ENCODE assay signal across 1 cellular context in the genomic region with DNA sequence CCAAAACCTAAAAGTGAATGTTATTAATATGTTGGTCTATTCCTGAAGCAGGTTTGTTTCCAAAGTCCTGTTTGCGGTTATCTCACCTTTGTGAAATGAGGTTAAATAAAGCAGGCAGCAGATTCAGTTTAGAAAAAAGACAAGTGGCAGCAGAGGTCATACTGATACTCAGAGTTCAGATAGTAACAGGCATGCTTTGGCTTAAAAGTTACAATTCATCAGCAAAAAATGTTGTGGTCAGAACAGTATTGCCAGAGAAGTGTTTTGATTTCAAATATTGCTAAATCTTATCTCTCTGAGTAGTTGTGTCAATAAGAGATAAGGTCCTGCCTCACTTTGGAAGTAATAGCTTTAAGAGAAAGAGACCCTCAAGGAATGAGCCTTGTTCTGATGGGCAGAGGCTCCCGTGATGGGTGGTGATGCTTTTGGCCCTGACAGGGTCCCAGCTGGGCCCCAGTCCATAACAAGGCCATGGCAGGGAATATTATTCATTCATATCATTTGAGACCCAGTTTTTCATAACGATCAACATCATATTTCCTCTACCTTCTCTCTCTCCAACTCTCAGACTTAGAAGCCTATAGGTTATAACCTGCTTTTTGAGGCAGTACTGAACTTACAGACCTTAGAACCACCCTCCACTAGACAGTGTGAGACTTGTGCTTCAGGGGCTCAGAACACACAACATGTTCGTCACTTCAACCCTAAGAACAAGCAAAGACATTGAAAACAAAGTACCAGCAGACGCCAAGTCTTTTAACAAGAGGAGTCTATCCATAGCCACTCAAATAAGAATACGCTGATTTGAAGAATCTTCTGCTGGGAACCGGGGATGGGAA.
TF ChIP-seq lines count a peak whose summit lies in the region.

No MANE protein-coding gene starts in this region.

TF ChIP-seq in HepG2, 621 proteins besides CTCF, POLR2A, EP300 and RAD21 (continued from another document and continues in another):
- TF ChIP-seq, protein P1, sequence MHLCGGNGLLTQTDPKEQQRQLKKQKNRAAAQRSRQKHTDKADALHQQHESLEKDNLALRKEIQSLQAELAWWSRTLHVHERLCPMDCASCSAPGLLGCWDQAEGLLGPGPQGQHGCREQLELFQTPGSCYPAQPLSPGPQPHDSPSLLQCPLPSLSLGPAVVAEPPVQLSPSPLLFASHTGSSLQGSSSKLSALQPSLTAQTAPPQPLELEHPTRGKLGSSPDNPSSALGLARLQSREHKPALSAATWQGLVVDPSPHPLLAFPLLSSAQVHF (CRISPR knock-in tag; IDR thresholded peaks at IDR 0.05), result no peak
- TF ChIP-seq, protein P2, sequence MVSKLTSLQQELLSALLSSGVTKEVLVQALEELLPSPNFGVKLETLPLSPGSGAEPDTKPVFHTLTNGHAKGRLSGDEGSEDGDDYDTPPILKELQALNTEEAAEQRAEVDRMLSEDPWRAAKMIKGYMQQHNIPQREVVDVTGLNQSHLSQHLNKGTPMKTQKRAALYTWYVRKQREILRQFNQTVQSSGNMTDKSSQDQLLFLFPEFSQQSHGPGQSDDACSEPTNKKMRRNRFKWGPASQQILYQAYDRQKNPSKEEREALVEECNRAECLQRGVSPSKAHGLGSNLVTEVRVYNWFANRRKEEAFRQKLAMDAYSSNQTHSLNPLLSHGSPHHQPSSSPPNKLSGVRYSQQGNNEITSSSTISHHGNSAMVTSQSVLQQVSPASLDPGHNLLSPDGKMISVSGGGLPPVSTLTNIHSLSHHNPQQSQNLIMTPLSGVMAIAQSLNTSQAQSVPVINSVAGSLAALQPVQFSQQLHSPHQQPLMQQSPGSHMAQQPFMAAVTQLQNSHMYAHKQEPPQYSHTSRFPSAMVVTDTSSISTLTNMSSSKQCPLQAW (CRISPR knock-in tag; IDR thresholded peaks at IDR 0.05), result no peak
- TF ChIP-seq, protein P3, sequence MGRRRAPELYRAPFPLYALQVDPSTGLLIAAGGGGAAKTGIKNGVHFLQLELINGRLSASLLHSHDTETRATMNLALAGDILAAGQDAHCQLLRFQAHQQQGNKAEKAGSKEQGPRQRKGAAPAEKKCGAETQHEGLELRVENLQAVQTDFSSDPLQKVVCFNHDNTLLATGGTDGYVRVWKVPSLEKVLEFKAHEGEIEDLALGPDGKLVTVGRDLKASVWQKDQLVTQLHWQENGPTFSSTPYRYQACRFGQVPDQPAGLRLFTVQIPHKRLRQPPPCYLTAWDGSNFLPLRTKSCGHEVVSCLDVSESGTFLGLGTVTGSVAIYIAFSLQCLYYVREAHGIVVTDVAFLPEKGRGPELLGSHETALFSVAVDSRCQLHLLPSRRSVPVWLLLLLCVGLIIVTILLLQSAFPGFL (CRISPR knock-in tag; IDR thresholded peaks at IDR 0.05), result no peak
- TF ChIP-seq ZNF761 (CRISPR knock-in tag; conservative IDR thresholded peaks at IDR 0.05) (no peak), ZNF24 (IDR thresholded peaks at IDR 0.05) (no peak), MZF1 (CRISPR knock-in tag; IDR thresholded peaks at IDR 0.05; ENCODE audit: borderline replicate concordance) (no peak), TCF12 (IDR thresholded peaks at IDR 0.05) (no peak), TCF12 (CRISPR knock-in tag; IDR thresholded peaks at IDR 0.05) (no peak), ZNF205 (CRISPR knock-in tag; IDR thresholded peaks at IDR 0.05) (no peak), JDP2 (CRISPR knock-in tag; IDR thresholded peaks at IDR 0.05; ENCODE audit: borderline replicate concordance) (no peak), ZNF546 (CRISPR knock-in tag; conservative IDR thresholded peaks at IDR 0.05) (no peak), POLR2AphosphoS5 (IDR thresholded peaks at IDR 0.05; ENCODE audit: low read depth, low read length) (no peak), U2AF2 (IDR thresholded peaks at IDR 0.05; ENCODE audit: low read depth, low read length) (no peak), ZNF577 (CRISPR knock-in tag; IDR thresholded peaks at IDR 0.05; ENCODE audit: borderline replicate concordance, low read depth) (no peak), RARG (CRISPR knock-in tag; IDR thresholded peaks at IDR 0.05; ENCODE audit: low read depth) (no peak), ZNF326 (CRISPR knock-in tag; IDR thresholded peaks at IDR 0.05; ENCODE audit: borderline replicate concordance) (no peak), ZNF7 (CRISPR knock-in tag; IDR thresholded peaks at IDR 0.05) (no peak), GLI4 (CRISPR knock-in tag; IDR thresholded peaks at IDR 0.05; ENCODE audit: borderline replicate concordance) (no peak), ZNF124 (CRISPR knock-in tag; IDR thresholded peaks at IDR 0.05) (no peak), GPN1 (CRISPR knock-in tag; IDR thresholded peaks at IDR 0.05; ENCODE audit: borderline replicate concordance) (no peak), MTF2 (CRISPR knock-in tag; IDR thresholded peaks at IDR 0.05; ENCODE audit: borderline replicate concordance) (no peak), SP2 (CRISPR knock-in tag; IDR thresholded peaks at IDR 0.05) (no peak), ZFAT (CRISPR knock-in tag; conservative IDR thresholded peaks at IDR 0.05) (0 out of 2 replicates have a peak, but pooled peaks have one; percentile 59), ONECUT2 (CRISPR knock-in tag; IDR thresholded peaks at IDR 0.05) (no peak), ZNF598 (CRISPR knock-in tag; IDR thresholded peaks at IDR 0.05; ENCODE audit: borderline replicate concordance) (no peak), ZNF33B (CRISPR knock-in tag; IDR thresholded peaks at IDR 0.05) (no peak), CREB1 (IDR thresholded peaks at IDR 0.05) (no peak), CREB1 (CRISPR knock-in tag; IDR thresholded peaks at IDR 0.05) (peak; percentile 69), PPARG (CRISPR knock-in tag; conservative IDR thresholded peaks at IDR 0.05) (peak; percentile 53; the same call in 1 of the 2 replicates), STAG1 (CRISPR knock-in tag; IDR thresholded peaks at IDR 0.05) (peak; percentile 19; the same call in 1 of the 2 replicates), FOXC1 (CRISPR knock-in tag; IDR thresholded peaks at IDR 0.05; ENCODE audit: borderline replicate concordance) (no peak), ZNF468 (CRISPR knock-in tag; IDR thresholded peaks at IDR 0.05) (no peak), ZNF30 (CRISPR knock-in tag; IDR thresholded peaks at IDR 0.05) (no peak)
- TF ChIP-seq, protein P4, sequence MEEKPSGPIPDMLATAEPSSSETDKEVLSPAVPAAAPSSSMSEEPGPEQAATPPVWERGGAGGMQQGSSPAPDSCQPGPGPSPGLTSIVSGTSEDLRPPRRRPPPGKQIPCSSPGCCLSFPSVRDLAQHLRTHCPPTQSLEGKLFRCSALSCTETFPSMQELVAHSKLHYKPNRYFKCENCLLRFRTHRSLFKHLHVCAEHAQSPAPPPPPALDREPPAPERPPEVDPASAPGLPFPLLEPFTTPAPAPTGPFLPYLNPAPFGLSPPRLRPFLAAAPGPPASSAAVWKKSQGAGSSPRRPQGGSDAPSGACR (CRISPR knock-in tag; IDR thresholded peaks at IDR 0.05), result no peak
- TF ChIP-seq, protein P5, sequence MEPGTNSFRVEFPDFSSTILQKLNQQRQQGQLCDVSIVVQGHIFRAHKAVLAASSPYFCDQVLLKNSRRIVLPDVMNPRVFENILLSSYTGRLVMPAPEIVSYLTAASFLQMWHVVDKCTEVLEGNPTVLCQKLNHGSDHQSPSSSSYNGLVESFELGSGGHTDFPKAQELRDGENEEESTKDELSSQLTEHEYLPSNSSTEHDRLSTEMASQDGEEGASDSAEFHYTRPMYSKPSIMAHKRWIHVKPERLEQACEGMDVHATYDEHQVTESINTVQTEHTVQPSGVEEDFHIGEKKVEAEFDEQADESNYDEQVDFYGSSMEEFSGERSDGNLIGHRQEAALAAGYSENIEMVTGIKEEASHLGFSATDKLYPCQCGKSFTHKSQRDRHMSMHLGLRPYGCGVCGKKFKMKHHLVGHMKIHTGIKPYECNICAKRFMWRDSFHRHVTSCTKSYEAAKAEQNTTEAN (CRISPR knock-in tag; conservative IDR thresholded peaks at IDR 0.05), result no peak
- TF ChIP-seq, protein P6, sequence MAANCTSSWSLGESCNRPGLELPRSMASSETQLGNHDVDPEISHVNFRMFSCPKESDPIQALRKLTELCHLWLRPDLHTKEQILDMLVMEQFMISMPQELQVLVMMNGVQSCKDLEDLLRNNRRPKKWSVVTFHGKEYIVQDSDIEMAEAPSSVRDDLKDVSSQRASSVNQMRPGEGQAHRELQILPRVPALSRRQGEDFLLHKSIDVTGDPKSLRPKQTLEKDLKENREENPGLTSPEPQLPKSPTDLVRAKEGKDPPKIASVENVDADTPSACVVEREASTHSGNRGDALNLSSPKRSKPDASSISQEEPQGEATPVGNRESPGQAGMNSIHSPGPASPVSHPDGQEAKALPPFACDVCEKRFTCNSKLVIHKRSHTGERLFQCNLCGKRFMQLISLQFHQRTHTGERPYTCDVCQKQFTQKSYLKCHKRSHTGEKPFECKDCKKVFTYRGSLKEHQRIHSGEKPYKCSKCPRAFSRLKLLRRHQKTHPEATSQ (CRISPR knock-in tag; IDR thresholded peaks at IDR 0.05; ENCODE audit: borderline replicate concordance), result peak; percentile 40; the same call in 1 of the 2 replicates
- TF ChIP-seq, protein P7, sequence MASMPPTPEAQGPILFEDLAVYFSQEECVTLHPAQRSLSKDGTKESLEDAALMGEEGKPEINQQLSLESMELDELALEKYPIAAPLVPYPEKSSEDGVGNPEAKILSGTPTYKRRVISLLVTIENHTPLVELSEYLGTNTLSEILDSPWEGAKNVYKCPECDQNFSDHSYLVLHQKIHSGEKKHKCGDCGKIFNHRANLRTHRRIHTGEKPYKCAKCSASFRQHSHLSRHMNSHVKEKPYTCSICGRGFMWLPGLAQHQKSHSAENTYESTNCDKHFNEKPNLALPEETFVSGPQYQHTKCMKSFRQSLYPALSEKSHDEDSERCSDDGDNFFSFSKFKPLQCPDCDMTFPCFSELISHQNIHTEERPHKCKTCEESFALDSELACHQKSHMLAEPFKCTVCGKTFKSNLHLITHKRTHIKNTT (CRISPR knock-in tag; IDR thresholded peaks at IDR 0.05), result no peak
- TF ChIP-seq, protein P8, sequence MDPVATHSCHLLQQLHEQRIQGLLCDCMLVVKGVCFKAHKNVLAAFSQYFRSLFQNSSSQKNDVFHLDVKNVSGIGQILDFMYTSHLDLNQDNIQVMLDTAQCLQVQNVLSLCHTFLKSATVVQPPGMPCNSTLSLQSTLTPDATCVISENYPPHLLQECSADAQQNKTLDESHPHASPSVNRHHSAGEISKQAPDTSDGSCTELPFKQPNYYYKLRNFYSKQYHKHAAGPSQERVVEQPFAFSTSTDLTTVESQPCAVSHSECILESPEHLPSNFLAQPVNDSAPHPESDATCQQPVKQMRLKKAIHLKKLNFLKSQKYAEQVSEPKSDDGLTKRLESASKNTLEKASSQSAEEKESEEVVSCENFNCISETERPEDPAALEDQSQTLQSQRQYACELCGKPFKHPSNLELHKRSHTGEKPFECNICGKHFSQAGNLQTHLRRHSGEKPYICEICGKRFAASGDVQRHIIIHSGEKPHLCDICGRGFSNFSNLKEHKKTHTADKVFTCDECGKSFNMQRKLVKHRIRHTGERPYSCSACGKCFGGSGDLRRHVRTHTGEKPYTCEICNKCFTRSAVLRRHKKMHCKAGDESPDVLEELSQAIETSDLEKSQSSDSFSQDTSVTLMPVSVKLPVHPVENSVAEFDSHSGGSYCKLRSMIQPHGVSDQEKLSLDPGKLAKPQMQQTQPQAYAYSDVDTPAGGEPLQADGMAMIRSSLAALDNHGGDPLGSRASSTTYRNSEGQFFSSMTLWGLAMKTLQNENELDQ (CRISPR knock-in tag; IDR thresholded peaks at IDR 0.05; ENCODE audit: borderline replicate concordance), result no peak
- TF ChIP-seq, protein P9, sequence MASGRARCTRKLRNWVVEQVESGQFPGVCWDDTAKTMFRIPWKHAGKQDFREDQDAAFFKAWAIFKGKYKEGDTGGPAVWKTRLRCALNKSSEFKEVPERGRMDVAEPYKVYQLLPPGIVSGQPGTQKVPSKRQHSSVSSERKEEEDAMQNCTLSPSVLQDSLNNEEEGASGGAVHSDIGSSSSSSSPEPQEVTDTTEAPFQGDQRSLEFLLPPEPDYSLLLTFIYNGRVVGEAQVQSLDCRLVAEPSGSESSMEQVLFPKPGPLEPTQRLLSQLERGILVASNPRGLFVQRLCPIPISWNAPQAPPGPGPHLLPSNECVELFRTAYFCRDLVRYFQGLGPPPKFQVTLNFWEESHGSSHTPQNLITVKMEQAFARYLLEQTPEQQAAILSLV (CRISPR knock-in tag; IDR thresholded peaks at IDR 0.05; ENCODE audit: borderline replicate concordance), result no peak
- TF ChIP-seq, protein P10, sequence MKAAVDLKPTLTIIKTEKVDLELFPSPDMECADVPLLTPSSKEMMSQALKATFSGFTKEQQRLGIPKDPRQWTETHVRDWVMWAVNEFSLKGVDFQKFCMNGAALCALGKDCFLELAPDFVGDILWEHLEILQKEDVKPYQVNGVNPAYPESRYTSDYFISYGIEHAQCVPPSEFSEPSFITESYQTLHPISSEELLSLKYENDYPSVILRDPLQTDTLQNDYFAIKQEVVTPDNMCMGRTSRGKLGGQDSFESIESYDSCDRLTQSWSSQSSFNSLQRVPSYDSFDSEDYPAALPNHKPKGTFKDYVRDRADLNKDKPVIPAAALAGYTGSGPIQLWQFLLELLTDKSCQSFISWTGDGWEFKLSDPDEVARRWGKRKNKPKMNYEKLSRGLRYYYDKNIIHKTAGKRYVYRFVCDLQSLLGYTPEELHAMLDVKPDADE (CRISPR knock-in tag; IDR thresholded peaks at IDR 0.05), result no peak
- TF ChIP-seq, protein P11, sequence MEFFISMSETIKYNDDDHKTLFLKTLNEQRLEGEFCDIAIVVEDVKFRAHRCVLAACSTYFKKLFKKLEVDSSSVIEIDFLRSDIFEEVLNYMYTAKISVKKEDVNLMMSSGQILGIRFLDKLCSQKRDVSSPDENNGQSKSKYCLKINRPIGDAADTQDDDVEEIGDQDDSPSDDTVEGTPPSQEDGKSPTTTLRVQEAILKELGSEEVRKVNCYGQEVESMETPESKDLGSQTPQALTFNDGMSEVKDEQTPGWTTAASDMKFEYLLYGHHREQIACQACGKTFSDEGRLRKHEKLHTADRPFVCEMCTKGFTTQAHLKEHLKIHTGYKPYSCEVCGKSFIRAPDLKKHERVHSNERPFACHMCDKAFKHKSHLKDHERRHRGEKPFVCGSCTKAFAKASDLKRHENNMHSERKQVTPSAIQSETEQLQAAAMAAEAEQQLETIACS (CRISPR knock-in tag; IDR thresholded peaks at IDR 0.05), result no peak
- TF ChIP-seq, protein P12, sequence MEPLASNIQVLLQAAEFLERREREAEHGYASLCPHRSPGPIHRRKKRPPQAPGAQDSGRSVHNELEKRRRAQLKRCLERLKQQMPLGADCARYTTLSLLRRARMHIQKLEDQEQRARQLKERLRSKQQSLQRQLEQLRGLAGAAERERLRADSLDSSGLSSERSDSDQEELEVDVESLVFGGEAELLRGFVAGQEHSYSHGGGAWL (CRISPR knock-in tag; IDR thresholded peaks at IDR 0.05), result no peak
- TF ChIP-seq, protein P13, sequence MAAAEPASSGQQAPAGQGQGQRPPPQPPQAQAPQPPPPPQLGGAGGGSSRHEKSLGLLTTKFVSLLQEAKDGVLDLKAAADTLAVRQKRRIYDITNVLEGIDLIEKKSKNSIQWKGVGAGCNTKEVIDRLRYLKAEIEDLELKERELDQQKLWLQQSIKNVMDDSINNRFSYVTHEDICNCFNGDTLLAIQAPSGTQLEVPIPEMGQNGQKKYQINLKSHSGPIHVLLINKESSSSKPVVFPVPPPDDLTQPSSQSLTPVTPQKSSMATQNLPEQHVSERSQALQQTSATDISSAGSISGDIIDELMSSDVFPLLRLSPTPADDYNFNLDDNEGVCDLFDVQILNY (CRISPR knock-in tag; conservative IDR thresholded peaks at IDR 0.05), result no peak
- TF ChIP-seq, protein P14, sequence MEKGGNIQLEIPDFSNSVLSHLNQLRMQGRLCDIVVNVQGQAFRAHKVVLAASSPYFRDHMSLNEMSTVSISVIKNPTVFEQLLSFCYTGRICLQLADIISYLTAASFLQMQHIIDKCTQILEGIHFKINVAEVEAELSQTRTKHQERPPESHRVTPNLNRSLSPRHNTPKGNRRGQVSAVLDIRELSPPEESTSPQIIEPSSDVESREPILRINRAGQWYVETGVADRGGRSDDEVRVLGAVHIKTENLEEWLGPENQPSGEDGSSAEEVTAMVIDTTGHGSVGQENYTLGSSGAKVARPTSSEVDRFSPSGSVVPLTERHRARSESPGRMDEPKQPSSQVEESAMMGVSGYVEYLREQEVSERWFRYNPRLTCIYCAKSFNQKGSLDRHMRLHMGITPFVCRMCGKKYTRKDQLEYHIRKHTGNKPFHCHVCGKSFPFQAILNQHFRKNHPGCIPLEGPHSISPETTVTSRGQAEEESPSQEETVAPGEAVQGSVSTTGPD (CRISPR knock-in tag; IDR thresholded peaks at IDR 0.05), result no peak
